24 cellular contexts compared by ENCODE assay signal in genomic region chr17:73914536-73915274, GRCh38.
"Had no signal": no experiment of that assay in that cellular context is flagged by ENCODE, and none has a peak within 500 bp of the region (broad histone marks: within the 10 kb centered on the region; RNA-seq: fewer than 3 reads in every experiment).

No MANE protein-coding gene starts in this region.

- H3K4me1 Mint-ChIP-seq: activated naive CD4-positive, alpha-beta T cell treated with anti-CD3 and anti-CD28 coated beads, Interleukin-2, amount 50 U/mL, for 24 hours had no signal

- H3K4me1 ChIP-seq: ascending aorta, body of pancreas had no signal

- H3K36me3 ChIP-seq: ascending aorta, MG63 had no signal

- FAIRE-seq: bronchial epithelial cell, RCC 7860 had no signal

- H3K9me3 ChIP-seq: ascending aorta, body of pancreas had no signal

- DNase-seq: activated CD4-positive, alpha-beta T cell treated with anti-CD3 and anti-CD28 coated beads for 4 hours; activated CD8-positive, alpha-beta memory T cell treated with anti-CD3 and anti-CD28 coated beads, Interleukin-2, amount 50 U/mL, for 4 hours; activated CD8-positive, alpha-beta T cell treated with anti-CD3 and anti-CD28 coated beads for 36 hours; activated effector memory CD4-positive, alpha-beta T cell treated with Interleukin-2 at 50 U/mL for 16 hours; activated naive CD4-positive, alpha-beta T cell; body of pancreas; central memory CD4-positive, alpha-beta T cell; MG63; NCI-H1092 treated with DMSO at 0.1 percent for 48 hours; NCI-H1436 treated with DMSO at 0.1 percent for 48 hours; NCI-H187 treated with DMSO at 0.1 percent for 48 hours; NCI-H2081 treated with DMSO at 0.1 percent for 48 hours; NCI-H2227 treated with DMSO at 0.1 percent for 48 hours; NCI-H446 treated with DMSO at 0.1 percent for 48 hours; NCI-H526; PC-3; SHP77 treated with DMSO at 0.1 percent for 48 hours had no signal

- H3K4me3 ChIP-seq: ascending aorta, body of pancreas, MG63 had no signal

- ATAC-seq: activated CD4-positive, CD25-positive, alpha-beta regulatory T cell treated with anti-CD3 and anti-CD28 coated beads, Interleukin-2, amount 50 U/mL, for 24 hours; activated CD8-positive, alpha-beta T cell treated with anti-CD3 and anti-CD28 coated beads for 36 hours; body of pancreas; PC-3 had no signal

- H3K27ac Mint-ChIP-seq: activated CD8-positive, alpha-beta T cell treated with anti-CD3 and anti-CD28 coated beads for 36 hours; activated T-helper 1 cell treated with anti-CD3 and anti-CD28 coated beads, Interleukin-12 subunit alpha, Interleukin-12 subunit beta, Interleukin-2, Interleukin-4 antibody, amounts not matched to agents 30 ng/mL and 10 ng/mL and 1 ng/mL, durations not matched to agents 14 hours and 24 hours and 36 hours; T-helper 1 cell treated with Interleukin-12 subunit alpha and Interleukin-12 subunit beta and Interleukin-4 antibody, amounts not matched to agents 30 μg/mL and 1 μg/mL, for 36 hours had no signal

- H3K27me3 ChIP-seq: ascending aorta, body of pancreas had no signal

- H3K27ac ChIP-seq: ascending aorta, body of pancreas had no signal

- H3K4me3 Mint-ChIP-seq: activated CD8-positive, alpha-beta T cell treated with anti-CD3 and anti-CD28 coated beads for 36 hours; activated naive CD4-positive, alpha-beta T cell treated with anti-CD3 and anti-CD28 coated beads, Interleukin-2, amount 50 U/mL, for 24 hours; activated T-helper 1 cell treated with anti-CD3 and anti-CD28 coated beads, Interleukin-12 subunit alpha, Interleukin-12 subunit beta, Interleukin-2, Interleukin-4 antibody, amounts not matched to agents 30 ng/mL and 10 ng/mL and 1 ng/mL, durations not matched to agents 14 hours and 24 hours and 36 hours; T-helper 1 cell treated with Interleukin-12 subunit alpha and Interleukin-12 subunit beta and Interleukin-4 antibody, amounts not matched to agents 30 μg/mL and 1 μg/mL, for 36 hours had no signal

- H3K9me3 Mint-ChIP-seq: T-helper 1 cell treated with Interleukin-12 subunit alpha and Interleukin-12 subunit beta and Interleukin-4 antibody, amounts not matched to agents 30 μg/mL and 1 μg/mL, for 36 hours had no signal
